ENCODE assay signal across 8 cellular contexts in genomic region chr17:7988750-7989178, GRCh38. TPM values are rescaled to one million over a fixed set of nuclear protein-coding genes. Genes with fewer than 3 reads are reported as not detected.
DNase-seq lines count a peak whose midpoint lies in the region; ATAC-seq and TF ChIP-seq lines count a peak whose summit lies in the region.

No MANE protein-coding gene starts in this region.

- H3K36me3 Mint-ChIP-seq in activated naive CD8-positive, alpha-beta T cell treated with anti-CD3 and anti-CD28 coated beads, Interleukin-2, amount 10 ng/mL, durations not matched to agents 7 days and 5 days: no peaks in the 10 kb centered on the region

- H3K27ac Mint-ChIP-seq in activated naive CD8-positive, alpha-beta T cell treated with anti-CD3 and anti-CD28 coated beads, Interleukin-2, amount 10 ng/mL, durations not matched to agents 7 days and 5 days: no peak overlapping the region

- H4K20me1 ChIP-seq in KMS-11 (ENCODE audit: insufficient read depth): no peaks in the 10 kb centered on the region

- ATAC-seq in activated naive CD8-positive, alpha-beta T cell treated with anti-CD3 and anti-CD28 coated beads, Interleukin-2, amount 10 ng/mL, durations not matched to agents 7 days and 5 days (ENCODE audit: low read depth): peak; percentile 43
- ATAC-seq in Right ventricle myocardium superior (ENCODE audit: poor library complexity): peak; percentile 85
- no peak for ATAC-seq in HG02623 (IDR thresholded peaks at IDR 0.05; ENCODE audit: unreplicated experiment)
- no peak for ATAC-seq in HG03108 (IDR thresholded peaks at IDR 0.05; ENCODE audit: unreplicated experiment)

- H3K27me3 Mint-ChIP-seq in activated naive CD8-positive, alpha-beta T cell treated with anti-CD3 and anti-CD28 coated beads, Interleukin-2, amount 10 ng/mL, durations not matched to agents 7 days and 5 days: peaks cover 25% of the 10 kb centered on the region

- no peak overlapping the region for H3K4me3 Mint-ChIP-seq in activated naive CD8-positive, alpha-beta T cell treated with anti-CD3 and anti-CD28 coated beads, Interleukin-2, amount 10 ng/mL, durations not matched to agents 7 days and 5 days

- H3K4me1 Mint-ChIP-seq in activated naive CD8-positive, alpha-beta T cell treated with anti-CD3 and anti-CD28 coated beads, Interleukin-2, amount 10 ng/mL, durations not matched to agents 7 days and 5 days: peaks cover 14% of the 10 kb centered on the region

- no peaks in the 10 kb centered on the region for H3K27me3 ChIP-seq in KMS-11 (ENCODE audit: insufficient read depth, low read depth)

- no peaks in the 10 kb centered on the region for H3K36me3 ChIP-seq in KMS-11 (ENCODE audit: insufficient read depth)

- no peak overlapping the region for H3K4me2 ChIP-seq in KMS-11

- H3K9ac ChIP-seq in KMS-11: no peak overlapping the region

- TF ChIP-seq CTCF in KMS-11 (conservative IDR thresholded peaks at IDR 0.05; ENCODE audit: low read depth, low read length): peak; percentile 43; the same call in 1 of the 2 replicates

- POLR2A ChIA-PET in activated naive CD8-positive, alpha-beta T cell treated with anti-CD3 and anti-CD28 coated beads, Interleukin-2, amount 10 ng/mL, durations not matched to agents 7 days and 5 days (lab: Charles Lee): interaction anchor here (1.0 to 3.4 kb wide), 2 partner anchors 74 to 132 kb away, joined by 5 to 44 read pairs; partner anchors contain the start of genes NAA38 and RNF227

- DNase-seq in DMS79 (lab: John Stamatoyannopoulos, UW) (peak; percentile 63), OCI-M2 (lab: John Stamatoyannopoulos, UW; ENCODE audit: unreplicated experiment) (peak; percentile 57), Right ventricle myocardium superior (no peak), renal cortical epithelial cell (ENCODE audit: low read depth) (peak; percentile 77)
- DNase-seq in activated naive CD8-positive, alpha-beta T cell treated with anti-CD3 and anti-CD28 coated beads, Interleukin-2, amount 10 ng/mL, durations not matched to agents 7 days and 5 days: no peak

- no peak overlapping the region for H3K4me3 ChIP-seq in KMS-11 (IDR thresholded peaks at IDR 0.05; ENCODE audit: insufficient read depth, low read depth, low read length)

- no peaks in the 10 kb centered on the region for H3K79me2 ChIP-seq in KMS-11 (ENCODE audit: insufficient read depth, low read depth)

- intact Hi-C loops in Right ventricle myocardium superior (cut with DNase I): loop anchor here (2.0 kb wide), 2 partner anchors 74 to 126 kb away; no protein-coding TSS in a partner anchor

- H3K4me1 ChIP-seq in KMS-11 (ENCODE audit: low read depth, poor library complexity, severe bottlenecking): no peaks in the 10 kb centered on the region

- H3K27ac ChIP-seq in KMS-11: no peak overlapping the region

- peak overlapping the region; percentile 34; the same call in 1 of the 2 replicates for H2AFZ ChIP-seq in KMS-11 (ENCODE audit: low read depth)

- no peaks in the 10 kb centered on the region for H3K9me3 Mint-ChIP-seq in activated naive CD8-positive, alpha-beta T cell treated with anti-CD3 and anti-CD28 coated beads, Interleukin-2, amount 10 ng/mL, durations not matched to agents 7 days and 5 days

RNA-seq across cellular contexts. Expression of gene GUCY2D, which starts 13.7 kb away (rescaled TPM):
- total RNA-seq in activated naive CD8-positive, alpha-beta T cell treated with anti-CD3 and anti-CD28 coated beads, Interleukin-2, amount 10 ng/mL, durations not matched to agents 7 days and 5 days: not detected
- total RNA-seq in Right ventricle myocardium superior: not detected
- not detected in 2 replicates for total RNA-seq in renal cortical epithelial cell

RNA-seq across cellular contexts. Expression of gene ALOX15B, which starts 50.1 kb away (rescaled TPM):
- not detected for total RNA-seq in activated naive CD8-positive, alpha-beta T cell treated with anti-CD3 and anti-CD28 coated beads, Interleukin-2, amount 10 ng/mL, durations not matched to agents 7 days and 5 days
- total RNA-seq in Right ventricle myocardium superior (not detected), renal cortical epithelial cell (0.20 and 2.1 TPM in 2 replicates)

RNA-seq across cellular contexts. Expression of gene CNTROB, which starts 56.8 kb away (rescaled TPM):
- 10 to 100 TPM; 57.3 to 62.7 TPM for total RNA-seq in activated naive CD8-positive, alpha-beta T cell treated with anti-CD3 and anti-CD28 coated beads, Interleukin-2, amount 10 ng/mL, durations not matched to agents 7 days and 5 days
- total RNA-seq in Right ventricle myocardium superior (8.8 TPM), renal cortical epithelial cell (18.0 and 25.4 TPM in 2 replicates)

RNA-seq across cellular contexts. Expression of gene TRAPPC1, which starts 57.0 kb away (rescaled TPM):
- total RNA-seq in activated naive CD8-positive, alpha-beta T cell treated with anti-CD3 and anti-CD28 coated beads, Interleukin-2, amount 10 ng/mL, durations not matched to agents 7 days and 5 days: 100 to 1,000 TPM; 222 to 237 TPM
- total RNA-seq in Right ventricle myocardium superior (110 TPM), renal cortical epithelial cell (37.9 and 95.1 TPM in 2 replicates)

RNA-seq across cellular contexts. Expression of gene KCNAB3, which starts 59.1 kb away (rescaled TPM):
- total RNA-seq in activated naive CD8-positive, alpha-beta T cell treated with anti-CD3 and anti-CD28 coated beads, Interleukin-2, amount 10 ng/mL, durations not matched to agents 7 days and 5 days: 10 to 100 TPM; 10.6 to 12.5 TPM
- total RNA-seq in Right ventricle myocardium superior: 0.38 TPM
- total RNA-seq in renal cortical epithelial cell: 0.20 TPM in 1 of 2 replicates, not detected in the other

Comparison
In these comparisons a context has a peak if more than half of its experiments do, and no peak if none do; other contexts are left out.
1. DNase-seq: peak in DMS79 (single experiment), OCI-M2 (single experiment) and renal cortical epithelial cell (single experiment); none in activated naive CD8-positive, alpha-beta T cell treated with anti-CD3 and anti-CD28 coated beads, Interleukin-2, amount 10 ng/mL, durations not matched to agents 7 days and 5 days (single experiment) and Right ventricle myocardium superior (single experiment).
2. ATAC-seq: peak in activated naive CD8-positive, alpha-beta T cell treated with anti-CD3 and anti-CD28 coated beads, Interleukin-2, amount 10 ng/mL, durations not matched to agents 7 days and 5 days (single experiment) and Right ventricle myocardium superior (single experiment); none in HG02623 (single experiment) and HG03108 (single experiment).